Comparison of ENCODE assay signal across 11 cellular contexts in genomic region chr6:151254451-151255081, GRCh38. TPM values are rescaled to one million over a fixed set of nuclear protein-coding genes. Genes with fewer than 3 reads are reported as not detected.
DNase-seq lines count a peak whose midpoint lies in the region; ATAC-seq, FAIRE-seq and TF ChIP-seq lines count a peak whose summit lies in the region.
"Had no signal": no experiment of that assay in that cellular context is flagged by ENCODE, and none has a peak within 500 bp of the region (broad histone marks: within the 10 kb centered on the region; RNA-seq: fewer than 3 reads in every experiment).

No MANE protein-coding gene starts in this region.

- H2AK5ac ChIP-seq in H9 (ENCODE audit: insufficient read length, low read length): no peak overlapping the region

- TF ChIP-seq EP300 in K562 (IDR thresholded peaks at IDR 0.05; ENCODE audit: low read length): no peak

- no peaks in the 10 kb centered on the region for H3K27me3 ChIP-seq in H9 (ENCODE audit: insufficient read depth, low read length)
- peaks cover 28 to 57% of the 10 kb centered on the region in 2 experiments; a peak in 4 of 5 replicates for H3K27me3 ChIP-seq in K562 (ENCODE audit: control insufficient read depth in 2 of 2, insufficient read depth in 2 of 2, low read length in 2 of 2)
- no peaks in the 10 kb centered on the region for H3K27me3 ChIP-seq in testis

- no peak overlapping the region for H4K5ac ChIP-seq in H9 (ENCODE audit: insufficient read length, low read depth, low read length)

- no peaks in the 10 kb centered on the region for H3K9me3 Mint-ChIP-seq in H9

- no peak overlapping the region for H3K4ac ChIP-seq in H9 (ENCODE audit: low read depth, low read length)

- in situ Hi-C loops in K562 (cut with MboI): no loop called here

- intact Hi-C loops in K562 (cut with micrococcal nuclease) (no loop called here), kidney (cut with DNase I) (no loop called here), testis (cut with DNase I; ENCODE audit: low total_unique reads) (no loop called here)

- H4K8ac ChIP-seq in H9 (replicated peaks; ENCODE audit: insufficient read length, low read depth, low read length): no peak overlapping the region

- no peak overlapping the region for H4K91ac ChIP-seq in H9 (ENCODE audit: insufficient read length, low read depth, low read length)

- WGBS in H9 (ENCODE audit: extremely low coverage, insufficient read length, low lambda C conversion rate): no CpG with 5 or more reads among the region's 14 CpGs
- 7% methylated on average over 14 of the region's 14 CpGs for whole genome bisulfite sequencing in K562 (ENCODE audit: insufficient coverage, low coverage, missing lambda C conversion rate)
- WGBS in testis, 2 donors: 66 to 73% methylated on average over 14 of the region's 14 CpGs

- TF ChIP-seq CTCF in H9 (conservative IDR thresholded peaks at IDR 0.05) (no peak), K562 (IDR thresholded peaks at IDR 0.05 in 2 of 3, conservative IDR thresholded peaks at IDR 0.05 in 1 of 3; ENCODE audit: insufficient read depth in 2 of 3, low read depth in 1 of 3, low read length in 3 of 3) (no peak), kidney (IDR thresholded peaks at IDR 0.05; ENCODE audit: borderline replicate concordance, extremely low read depth, insufficient read depth) (no peak), testis (IDR thresholded peaks at IDR 0.05) (no peak)

- H3K4me2 ChIP-seq in H9 (ENCODE audit: insufficient read depth, insufficient read length, low read length): no peak overlapping the region
- H3K4me2 ChIP-seq in K562 (ENCODE audit: insufficient read depth, low read length): no peak overlapping the region

- no peak overlapping the region for H3K14ac ChIP-seq in H9 (ENCODE audit: insufficient read depth, low read length)

- TF ChIP-seq RAD21 in K562 (CRISPR knock-in tag; conservative IDR thresholded peaks at IDR 0.05 in 1 of 2, IDR thresholded peaks at IDR 0.05 in 1 of 2): no peak

- FAIRE-seq in K562 (lab: Jason Lieb, UNC) (no peak), kidney (lab: Jason Lieb, UNC) (peak; percentile 11)
- FAIRE-seq: endometrium had no signal

- H3K9me1 ChIP-seq in K562 (ENCODE audit: control insufficient read depth, insufficient read depth, low read length): no peaks in the 10 kb centered on the region

- H3K36me3 ChIP-seq in K562 (ENCODE audit: control insufficient read depth, insufficient read depth, low read length): no peaks in the 10 kb centered on the region
- no peaks in the 10 kb centered on the region for H3K36me3 ChIP-seq in kidney (ENCODE audit: control insufficient read depth in 1 of 2, insufficient read depth in 2 of 2, low read length in 2 of 2)
- no peaks in the 10 kb centered on the region for H3K36me3 ChIP-seq in testis (ENCODE audit: low read depth, missing control alignments)

- no peak overlapping the region for H2BK5ac ChIP-seq in H9 (ENCODE audit: insufficient read length, low read length)

- no peaks in the 10 kb centered on the region; the same call in 1 of the 2 replicates for H3K79me2 ChIP-seq in H9 (ENCODE audit: insufficient read depth, low read length)
- H3K79me2 ChIP-seq in K562 (ENCODE audit: control insufficient read depth, insufficient read depth, low read length): no peaks in the 10 kb centered on the region

- H3K4me1 ChIP-seq in H9 (ENCODE audit: insufficient read depth, low read length) (peaks cover 4% of the 10 kb centered on the region; the same call in 1 of the 2 replicates), K562 (replicated peaks in 1 of 2; ENCODE audit: control insufficient read depth in 2 of 2, insufficient read depth in 2 of 2, low read length in 2 of 2) (no peaks in the 10 kb centered on the region), kidney (ENCODE audit: control insufficient read depth in 1 of 2, insufficient read depth in 1 of 2, low read depth in 1 of 2, low read length in 2 of 2) (peaks cover 10 to 13% of the 10 kb centered on the region in 2 donors), testis (peaks cover 9% of the 10 kb centered on the region)

- no peak overlapping the region for H2BK15ac ChIP-seq in H9 (ENCODE audit: low read depth, low read length)

- no peak overlapping the region for H3K23ac ChIP-seq in H9 (ENCODE audit: insufficient read length, low read depth, low read length)

- TF ChIP-seq POLR2A in K562 (conservative IDR thresholded peaks at IDR 0.05) (no peak), testis (IDR thresholded peaks at IDR 0.05) (no peak)

- H3K36me3 Mint-ChIP-seq in H9 (ENCODE audit: insufficient read depth in 1 of 3, low read depth in 3 of 3): no peaks in the 10 kb centered on the region; a peak in 1 of 7 replicates

- H2BK12ac ChIP-seq in H9 (ENCODE audit: insufficient read length, low read depth, low read length): no peak overlapping the region

- H3K9ac ChIP-seq in H9 (ENCODE audit: extremely low read depth, insufficient read length, low read length) (no peak overlapping the region), K562 (ENCODE audit: insufficient read depth in 1 of 2, low read depth in 2 of 2, low read length in 2 of 2) (no peak overlapping the region), kidney (ENCODE audit: low read length in 2 of 2) (peak overlapping the region in 1 of 2 donors; percentile 26)

- no peak overlapping the region for H2BK20ac ChIP-seq in H9 (ENCODE audit: low read depth, low read length, poor library complexity, severe bottlenecking)

- H3K9me3 ChIP-seq in H9 (ENCODE audit: control insufficient read depth, low read depth, low read length): no peaks in the 10 kb centered on the region
- H3K9me3 ChIP-seq in K562 (replicated peaks; ENCODE audit: control insufficient read depth, insufficient read depth, low read depth, low read length): no peaks in the 10 kb centered on the region; the same call in 1 of the 2 replicates
- H3K9me3 ChIP-seq in kidney (ENCODE audit: control insufficient read depth in 1 of 2, low read length in 2 of 2): no peaks in the 10 kb centered on the region
- no peaks in the 10 kb centered on the region for H3K9me3 ChIP-seq in testis

- no peak overlapping the region for H3K56ac ChIP-seq in H9 (ENCODE audit: insufficient read length, low read depth, low read length)

- peaks cover 21 to 27% of the 10 kb centered on the region in 2 experiments for H3K4me1 Mint-ChIP-seq in H9

- no peak overlapping the region for H2BK120ac ChIP-seq in H9 (ENCODE audit: low read depth, low read length, poor library complexity, severe bottlenecking)

- H3K27ac ChIP-seq in H9 (ENCODE audit: insufficient read length, low read depth, low read length): no peak overlapping the region
- no peak overlapping the region for H3K27ac ChIP-seq in K562 (ENCODE audit: extremely low read depth, low read depth, low read length)
- H3K27ac ChIP-seq in kidney (ENCODE audit: low read depth in 2 of 2, low read length in 2 of 2): peak overlapping the region; percentile 74 to 78
- H3K27ac ChIP-seq in testis: peak overlapping the region; percentile 34 to 56
- H3K27ac ChIP-seq: VCaP had no signal

- H3K23me2 ChIP-seq in H9 (ENCODE audit: insufficient read length, low read depth, low read length, poor library complexity, severe bottlenecking): no peaks in the 10 kb centered on the region

- no peak overlapping the region for H3K18ac ChIP-seq in H9 (ENCODE audit: insufficient read length, low read depth, low read length)

- H4K20me1 ChIP-seq in H9 (ENCODE audit: control insufficient read depth, insufficient read depth, insufficient read length) (no peaks in the 10 kb centered on the region), K562 (replicated peaks; ENCODE audit: control insufficient read depth, insufficient read depth, low read length) (no peaks in the 10 kb centered on the region)

- no peak overlapping the region for H3T11ph ChIP-seq in H9 (ENCODE audit: low read length)

- H3K27me3 Mint-ChIP-seq in H9 (ENCODE audit: low read depth): no peaks in the 10 kb centered on the region

- POLR2A ChIA-PET in K562 (lab: Yijun Ruan, JAX): no interaction called here

- H3K4me3 ChIP-seq in K562 (no peak overlapping the region), kidney (ENCODE audit: low read length in 2 of 2) (peak overlapping the region; percentile 42 to 51), testis (no peak overlapping the region)

- DNase-seq in H9: no peak
- no peak for DNase-seq in K562 (ENCODE audit: extremely low read depth in 1 of 4, low spot score in 3 of 4)
- no peak for DNase-seq in kidney
- DNase-seq in testis: peak; percentile 36
- no peak for DNase-seq in SK-N-DZ (ENCODE audit: low spot score)
- no peak for DNase-seq in SHP77 (lab: John Stamatoyannopoulos, UW)
- DNase-seq: DND-41 had no signal

- peaks cover under 1% of the 10 kb centered on the region for H3K79me1 ChIP-seq in H9 (ENCODE audit: insufficient read depth, low read depth, low read length, poor library complexity, severe bottlenecking)

- no peak overlapping the region; a peak in 1 of 5 replicates for H3K4me3 Mint-ChIP-seq in H9

- CTCF ChIA-PET in K562 (lab: Yijun Ruan, JAX; ENCODE audit: low intra/inter-chr PET ratio): no interaction called here

- no TSS peak for BruUV-seq in K562 (replicated peaks; lab: Mats Ljungman, UMichigan)

- H3K27ac Mint-ChIP-seq in H9: peak overlapping the region; percentile 58 to 98 (median 90); a peak in 6 of 7 replicates

- H2AFZ ChIP-seq in H9 (ENCODE audit: low read length) (no peak overlapping the region), K562 (ENCODE audit: low read depth, low read length) (no peak overlapping the region)

- ATAC-seq in K562 (no peak; the same call in 2 of the 3 replicates), HG03139 (IDR thresholded peaks at IDR 0.05; ENCODE audit: unreplicated experiment) (no peak), HG03457 (IDR thresholded peaks at IDR 0.05; ENCODE audit: unreplicated experiment) (no peak)

RNA-seq across cellular contexts. Expression of gene AKAP12, which starts 14.8 kb away (rescaled TPM):
- total RNA-seq in H9 (2021) (48.5 and 52.3 TPM in 2 replicates), K562 (2014; rRNA removed) (0.69 and 0.82 TPM in 2 replicates), K562 (2014; rRNA removed; fragmentation: Illumina TruSeq; extraction: Trizol) (0.55 and 0.93 TPM in 2 replicates), K562 (2015; rRNA removed; fragmentation: Illumina TruSeq; extraction: Trizol) (0.57 and 0.62 TPM in 2 replicates), K562 (2021) (0.72 and 1.0 TPM in 2 replicates), kidney (84.6 TPM), testis (100 to 1,000 TPM; 280 to 287 TPM)
- total RNA-seq in K562 (2011; cell fraction: chromatin; rRNA removed; ENCODE audit: low replicate concordance): 0.44 and 0.67 TPM in 2 replicates
- 0.26 and 0.50 TPM in 2 replicates for total RNA-seq in K562 (2011; cell fraction: nucleolus; rRNA removed)
- 0.37 and 0.99 TPM in 2 replicates for total RNA-seq in K562 (2011; cell fraction: nucleoplasm; rRNA removed)
- polyA plus RNA-seq in K562 (2011; rRNA removed) (0.32 and 2.0 TPM in 2 replicates), K562 (2014; fragmentation: Illumina TruSeq; extraction: Trizol) (0.64 and 0.67 TPM in 2 replicates), K562 (2014; fragmentation: Nextera tagmentation; extraction: Ambion mirVana) (under 1 TPM; 0.08 to 0.13 TPM), K562 (2014; rRNA removed) (0.18 and 0.49 TPM in 2 replicates), kidney (ENCODE audit: insufficient read depth, low read depth, low replicate concordance) (10.2 TPM), testis (ENCODE audit: insufficient read depth, low read depth, low replicate concordance) (244 TPM)
- 0.16 and 0.61 TPM in 2 replicates for polyA plus RNA-seq in K562 (2011; cell fraction: cytosol; rRNA removed)
- polyA plus RNA-seq in K562 (2011; cell fraction: nucleus; rRNA removed): 0.45 and 1.2 TPM in 2 replicates
- polyA plus RNA-seq in K562 (2012): 0.15 and 1.3 TPM in 2 replicates
- polyA minus RNA-seq in K562 (2011; rRNA and poly(A)+ RNA removed): 1.0 and 3.6 TPM in 2 replicates
- polyA minus RNA-seq in K562 (2011; cell fraction: cytosol; rRNA and poly(A)+ RNA removed): 0.82 and 1.6 TPM in 2 replicates
- polyA minus RNA-seq in K562 (2011; cell fraction: nucleus; rRNA and poly(A)+ RNA removed): 0.33 and 0.54 TPM in 2 replicates
- 57.6 and 58.4 TPM in 2 replicates for polyA plus RNA-seq in SK-N-DZ (2014; cell fraction: cytosol; rRNA removed)
- polyA plus RNA-seq in SK-N-DZ (2014; cell fraction: nucleus; rRNA removed): 40.2 and 47.6 TPM in 2 replicates

Comparison
In these comparisons a context has a peak if more than half of its experiments do, and no peak if none do; other contexts are left out.
1. H3K27ac ChIP-seq: peak in kidney (2 of 2) and testis (2 of 2); none in H9 (single experiment) and K562 (single experiment).
2. H3K4me3 ChIP-seq: peak in kidney (2 of 2); none in K562 (single experiment) and testis (0 of 2).
3. RNA of gene AKAP12, which starts 14.8 kb away (total RNA-seq): 280 to 287 TPM in testis, 84.6 TPM in kidney (single experiment) and 48.5 to 52.3 TPM in H9; 0.26 to 1.0 TPM in K562; every median in the first group is over 10 times any median in the second.